ENCODE assay signal across 8 cellular contexts in genomic region chr3:5187152-5187919, GRCh38. TPM values are rescaled to one million over a fixed set of nuclear protein-coding genes. Genes with fewer than 3 reads are reported as not detected.
DNase-seq lines count a peak whose midpoint lies in the region; ATAC-seq and TF ChIP-seq lines count a peak whose summit lies in the region.

Gene EDEM1 (plus strand): TSS chr3:5187707. CDS start chr3:5187806, 99 bp downstream.

- CTCF ChIA-PET in AG04450 (lab: Charles Lee), result interaction anchor here (0.7 to 1.4 kb wide), 3 partner anchors 9 to 130 kb away, joined by 3 to 5 read pairs (median 3); partner anchors contain the start of gene ARL8B

- no peaks in the 10 kb centered on the region for H3K9me3 ChIP-seq in AG04450 (ENCODE audit: control insufficient read depth, insufficient read depth, low read length)

- TF ChIP-seq CTCF in AG04450 (IDR thresholded peaks at IDR 0.05; ENCODE audit: low read depth, low read length), result no peak

- peak; percentile 63 for ATAC-seq in GM18870 (IDR thresholded peaks at IDR 0.05; ENCODE audit: unreplicated experiment)
- peak; percentile 83 for ATAC-seq in HG03108 (IDR thresholded peaks at IDR 0.05; ENCODE audit: unreplicated experiment)

- H3K27me3 ChIP-seq in AG04450 (ENCODE audit: control insufficient read depth, insufficient read depth, low read length), result no peaks in the 10 kb centered on the region

- H3K4me3 ChIP-seq in AG04450 (ENCODE audit: low read depth, low read length), result peak within 1 kb of the TSS; percentile 88

- peak within 1 kb of the TSS; percentile 80 for H3K27ac ChIP-seq in AG04450 (ENCODE audit: low read depth, low read length)

- DNase-seq in AG04450 (ENCODE audit: low read depth, low spot score), result peak; percentile 80
- DNase-seq in NCI-H345 (lab: John Stamatoyannopoulos, UW), result peak; percentile 85
- DNase-seq in activated CD4-positive, CD25-positive, alpha-beta regulatory T cell treated with anti-CD3 and anti-CD28 coated beads, Interleukin-2, amount 50 U/mL, for 16 hours (ENCODE audit: low read depth, low spot score), result peak; percentile 88
- peak; percentile 92 for DNase-seq in central memory CD4-positive, alpha-beta T cell
- peak; percentile 94 for DNase-seq in iris pigment epithelial cell (ENCODE audit: low read depth)
- DNase-seq in stimulated activated CD4-positive, alpha-beta T cell treated with anti-CD3 and anti-CD28 coated beads, Interleukin-12 subunit alpha, Interleukin-12 subunit beta, amount 100 ng/mL, for 24 hours (ENCODE audit: low read depth in 2 of 2), result peak; percentile 95

- POLR2A ChIA-PET in AG04450 (lab: Yijun Ruan, JAX), result interaction anchor here (0.7 to 1.9 kb wide), 3 partner anchors 9 to 65 kb away, joined by 3 to 5 read pairs (median 3); no protein-coding TSS in a partner anchor

RNA-seq across cellular contexts. Expression of gene EDEM1, which starts in this region (rescaled TPM):
- polyA plus RNA-seq in AG04450 (2011; rRNA removed), result 36.0 and 42.5 TPM in 2 replicates
- 47.1 and 50.6 TPM in 2 replicates for polyA minus RNA-seq in AG04450 (2011; rRNA and poly(A)+ RNA removed)

Comparison
In these comparisons a context has a peak if more than half of its experiments do, and no peak if none do; other contexts are left out.
1. Peak in every context shown above with its lines: DNase-seq, ATAC-seq, H3K4me3 ChIP-seq and H3K27ac ChIP-seq.